In the genomic region with DNA sequence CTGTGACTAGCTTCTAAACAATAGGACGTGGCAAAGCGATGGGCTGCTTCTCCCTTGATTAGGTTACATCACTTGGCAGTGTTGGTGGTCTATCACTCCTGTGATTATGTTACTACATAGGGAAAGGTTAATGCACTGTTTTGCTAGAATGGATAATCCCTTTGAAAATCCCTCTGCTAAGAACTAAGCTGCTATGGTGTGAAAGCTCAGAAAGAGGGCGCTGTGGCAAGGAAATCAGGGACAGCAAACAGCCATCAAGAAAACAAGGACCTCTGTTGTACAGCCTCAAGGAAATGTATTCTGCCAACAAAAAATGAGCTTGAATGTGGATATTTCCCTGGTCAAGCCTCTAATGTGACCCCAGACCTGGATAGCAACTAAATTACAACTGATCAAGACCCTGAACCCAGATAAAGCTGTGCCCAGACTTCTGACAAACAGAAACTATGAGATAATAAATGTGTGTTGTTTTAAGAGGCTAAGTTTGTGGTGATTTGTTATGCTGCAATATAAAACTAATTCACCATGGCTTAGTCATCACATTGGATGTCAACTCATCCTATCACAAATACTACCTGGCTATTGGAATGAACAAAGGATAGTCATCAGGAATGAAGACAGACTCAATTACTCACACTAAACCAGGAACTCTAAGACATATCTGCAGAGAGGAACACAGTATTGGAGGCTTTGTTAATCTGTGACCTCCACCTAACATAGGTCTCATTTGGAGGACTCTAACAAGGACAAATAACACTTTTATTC, we compare ENCODE assay signal across 8 cellular contexts.
A peak's percentile ranks its signal among the peaks of the same experiment; 100 is the strongest.
DNase-seq lines count a peak whose midpoint lies in the region; ATAC-seq and TF ChIP-seq lines count a peak whose summit lies in the region.

No MANE protein-coding gene starts in this region.

- no peaks in the 10 kb centered on the region for H3K79me2 ChIP-seq in OCI-LY7 (ENCODE audit: insufficient read depth, low read depth, low read length)

- H2AFZ ChIP-seq in OCI-LY7 (ENCODE audit: low read length), result peak overlapping the region; percentile 40; the same call in 1 of the 2 replicates

- H3K9me2 ChIP-seq in OCI-LY7 (ENCODE audit: insufficient read depth, low read length), result no peaks in the 10 kb centered on the region

- H3K27ac Mint-ChIP-seq in activated CD4-positive, alpha-beta T cell treated with anti-CD3 and anti-CD28 coated beads, Interleukin-2, amount 10 ng/mL, durations not matched to agents 7 days and 5 days, result peak overlapping the region; percentile 28

- CTCF ChIA-PET in activated CD4-positive, alpha-beta T cell treated with anti-CD3 and anti-CD28 coated beads, Interleukin-2, amount 10 ng/mL, durations not matched to agents 7 days and 5 days (lab: Charles Lee), result no interaction called here
- CTCF ChIA-PET in OCI-LY7 (lab: Charles Lee; ENCODE audit: unreplicated experiment), result no interaction called here

- H3K4me3 ChIP-seq in OCI-LY7 (ENCODE audit: low read depth, low read length, poor library complexity, severe bottlenecking) (no peak overlapping the region), testis (no peak overlapping the region)

- no peak for DNase-seq in activated CD4-positive, alpha-beta T cell treated with anti-CD3 and anti-CD28 coated beads, Interleukin-2, amount 10 ng/mL, durations not matched to agents 7 days and 5 days
- DNase-seq in activated CD4-positive, alpha-beta T cell treated with anti-CD3 and anti-CD28 coated beads, Interleukin-2, amount 50 U/mL, for 4 hours, result no peak
- DNase-seq in OCI-LY7 (ENCODE audit: low spot score) (peak; percentile 16), fibroblast of the conjunctiva (ENCODE audit: low read depth) (peak; percentile 34), testis (peak; percentile 45), DMS79 treated with DMSO at 0.1 percent for 48 hours (lab: John Stamatoyannopoulos, UW) (no peak)

- H3K4me2 ChIP-seq in OCI-LY7 (ENCODE audit: low read length), result no peak overlapping the region

- POLR2A ChIA-PET in activated CD4-positive, alpha-beta T cell treated with anti-CD3 and anti-CD28 coated beads, Interleukin-2, amount 10 ng/mL, durations not matched to agents 7 days and 5 days (lab: Charles Lee), result no interaction called here
- POLR2A ChIA-PET in OCI-LY7 (lab: Charles Lee), result interaction anchor here (0.7 kb wide), 1 partner anchor 257 kb away, joined by 4 read pairs; no protein-coding TSS in a partner anchor

- H3K36me3 ChIP-seq in OCI-LY7 (ENCODE audit: insufficient read depth, low read length) (no peaks in the 10 kb centered on the region), testis (ENCODE audit: low read depth, missing control alignments) (no peaks in the 10 kb centered on the region)

- TF ChIP-seq CTCF in OCI-LY7 (conservative IDR thresholded peaks at IDR 0.05; ENCODE audit: low read length), result peak; percentile 69
- peak in 1 of 3 experiments; percentile 36 for TF ChIP-seq CTCF in testis (IDR thresholded peaks at IDR 0.05)

- H4K20me1 ChIP-seq in OCI-LY7 (ENCODE audit: insufficient read depth, low read length), result no peaks in the 10 kb centered on the region

- intact Hi-C loops in OCI-LY7 (cut with micrococcal nuclease; ENCODE audit: unreplicated experiment), result no loop called here
- intact Hi-C loops in testis (cut with DNase I; ENCODE audit: low total_unique reads), result no loop called here

- no peaks in the 10 kb centered on the region for H3K4me1 Mint-ChIP-seq in activated CD4-positive, alpha-beta T cell treated with anti-CD3 and anti-CD28 coated beads, Interleukin-2, amount 10 ng/mL, durations not matched to agents 7 days and 5 days

- H3K4me1 ChIP-seq in OCI-LY7 (ENCODE audit: insufficient read depth, low read length, poor library complexity, severe bottlenecking) (no peaks in the 10 kb centered on the region), testis (no peaks in the 10 kb centered on the region)

- BruUV-seq in OCI-LY7 (replicated peaks; lab: Mats Ljungman, UMichigan), result no TSS peak

- H3K27me3 ChIP-seq in testis, result no peaks in the 10 kb centered on the region

- no peaks in the 10 kb centered on the region for H3K9me3 ChIP-seq in OCI-LY7 (ENCODE audit: low read length)
- H3K9me3 ChIP-seq in testis, result no peaks in the 10 kb centered on the region

- H3K9me3 Mint-ChIP-seq in activated CD4-positive, alpha-beta T cell treated with anti-CD3 and anti-CD28 coated beads, Interleukin-2, amount 10 ng/mL, durations not matched to agents 7 days and 5 days, result no peaks in the 10 kb centered on the region

- whole genome bisulfite sequencing in testis, 2 donors, result 35 to 65% methylated on average over 3 of the region's 3 CpGs

- TF ChIP-seq POLR2A in testis (IDR thresholded peaks at IDR 0.05), result no peak

- H3K4me3 Mint-ChIP-seq in activated CD4-positive, alpha-beta T cell treated with anti-CD3 and anti-CD28 coated beads, Interleukin-2, amount 10 ng/mL, durations not matched to agents 7 days and 5 days, result no peak overlapping the region

- ATAC-seq in HG02852 (IDR thresholded peaks at IDR 0.05; ENCODE audit: unreplicated experiment) (no peak), GM19395 (IDR thresholded peaks at IDR 0.05; ENCODE audit: unreplicated experiment) (no peak)

- H3K36me3 Mint-ChIP-seq in activated CD4-positive, alpha-beta T cell treated with anti-CD3 and anti-CD28 coated beads, Interleukin-2, amount 10 ng/mL, durations not matched to agents 7 days and 5 days (ENCODE audit: low read depth), result no peaks in the 10 kb centered on the region

- H3K27me3 Mint-ChIP-seq in activated CD4-positive, alpha-beta T cell treated with anti-CD3 and anti-CD28 coated beads, Interleukin-2, amount 10 ng/mL, durations not matched to agents 7 days and 5 days, result no peaks in the 10 kb centered on the region

- H3K27ac ChIP-seq in OCI-LY7 (ENCODE audit: low read depth, low read length, poor library complexity, severe bottlenecking), result no peak overlapping the region
- H3K27ac ChIP-seq in testis, result no peak overlapping the region

Comparison
In these comparisons a context has a peak if more than half of its experiments do, and no peak if none do; other contexts are left out.
1. DNase-seq: peak in OCI-LY7 (single experiment), fibroblast of the conjunctiva (single experiment) and testis (single experiment); none in activated CD4-positive, alpha-beta T cell treated with anti-CD3 and anti-CD28 coated beads, Interleukin-2, amount 10 ng/mL, durations not matched to agents 7 days and 5 days (single experiment), activated CD4-positive, alpha-beta T cell treated with anti-CD3 and anti-CD28 coated beads, Interleukin-2, amount 50 U/mL, for 4 hours (0 of 2) and DMS79 treated with DMSO at 0.1 percent for 48 hours (single experiment).